In genomic region chr4:23888421-23889319, GRCh38 we compare ENCODE assay signal across 9 cellular contexts. TPM values are rescaled to one million over a fixed set of nuclear protein-coding genes. Genes with fewer than 3 reads are reported as not detected.
DNase-seq lines count a peak whose midpoint lies in the region; ATAC-seq and TF ChIP-seq lines count a peak whose summit lies in the region.
"Had no signal": no experiment of that assay in that cellular context is flagged by ENCODE, and none has a peak within 500 bp of the region (broad histone marks: within the 10 kb centered on the region; RNA-seq: fewer than 3 reads in every experiment).

No MANE protein-coding gene starts in this region.

- POLR2A ChIA-PET in activated CD4-positive, alpha-beta T cell treated with anti-CD3 and anti-CD28 coated beads, Interleukin-2, amount 10 ng/mL, durations not matched to agents 7 days and 5 days (lab: Charles Lee) = no interaction called here

- H3K27ac ChIP-seq in coronary artery (peak overlapping the region; percentile 71 to 82), lung (ENCODE audit: low read depth in 1 of 2, low read length in 1 of 2) (peak overlapping the region; percentile 83 to 85)

- peaks cover 4 to 6% of the 10 kb centered on the region in 2 donors for H3K4me1 ChIP-seq in lung (ENCODE audit: control insufficient read depth in 2 of 2, insufficient read depth in 2 of 2, low read length in 2 of 2)

- peaks cover 3% of the 10 kb centered on the region for H3K36me3 Mint-ChIP-seq in type B pancreatic cell
- no peaks in the 10 kb centered on the region for H3K36me3 Mint-ChIP-seq in activated CD4-positive, alpha-beta T cell treated with anti-CD3 and anti-CD28 coated beads, Interleukin-2, amount 10 ng/mL, durations not matched to agents 7 days and 5 days (ENCODE audit: low read depth)
- H3K36me3 Mint-ChIP-seq: CD4-positive, CD25-positive, alpha-beta regulatory T cell had no signal

- H3K36me3 ChIP-seq in lung (ENCODE audit: control insufficient read depth in 2 of 2, insufficient read depth in 2 of 2, low read length in 2 of 2) = no peaks in the 10 kb centered on the region

- H3K9me3 Mint-ChIP-seq in type B pancreatic cell = no peaks in the 10 kb centered on the region
- no peaks in the 10 kb centered on the region for H3K9me3 Mint-ChIP-seq in activated CD4-positive, alpha-beta T cell treated with anti-CD3 and anti-CD28 coated beads, Interleukin-2, amount 10 ng/mL, durations not matched to agents 7 days and 5 days

- CTCF ChIA-PET in activated CD4-positive, alpha-beta T cell treated with anti-CD3 and anti-CD28 coated beads, Interleukin-2, amount 10 ng/mL, durations not matched to agents 7 days and 5 days (lab: Charles Lee) = no interaction called here

- H3K27ac Mint-ChIP-seq in type B pancreatic cell = peak overlapping the region; percentile 94
- H3K27ac Mint-ChIP-seq in activated CD4-positive, alpha-beta T cell treated with anti-CD3 and anti-CD28 coated beads, Interleukin-2, amount 10 ng/mL, durations not matched to agents 7 days and 5 days = no peak overlapping the region
- H3K27ac Mint-ChIP-seq: CD4-positive, CD25-positive, alpha-beta regulatory T cell had no signal

- no peak for TF ChIP-seq CTCF in coronary artery (IDR thresholded peaks at IDR 0.05)
- TF ChIP-seq CTCF in lung (IDR thresholded peaks at IDR 0.05; ENCODE audit: control extremely low read depth, extremely low read depth) = no peak
- no peak for TF ChIP-seq CTCF in type B pancreatic cell (conservative IDR thresholded peaks at IDR 0.05)

- ATAC-seq in lung (ENCODE audit: insufficient read depth, low FRiP score) (peak; percentile 32), GM21515 (IDR thresholded peaks at IDR 0.05; ENCODE audit: unreplicated experiment) (no peak)

- peak overlapping the region; percentile 99 for H3K4me3 Mint-ChIP-seq in type B pancreatic cell
- H3K4me3 Mint-ChIP-seq in activated CD4-positive, alpha-beta T cell treated with anti-CD3 and anti-CD28 coated beads, Interleukin-2, amount 10 ng/mL, durations not matched to agents 7 days and 5 days = no peak overlapping the region

- peak overlapping the region; percentile 75 for H3K4me3 ChIP-seq in coronary artery
- H3K4me3 ChIP-seq in lung = peak overlapping the region; percentile 55

- DNase-seq in NCI-H2107 treated with DMSO at 0.1 percent for 48 hours (lab: John Stamatoyannopoulos, UW; ENCODE audit: unreplicated experiment) (peak; percentile 5), NCI-H2107 (lab: John Stamatoyannopoulos, UW) (no peak), coronary artery (ENCODE audit: low spot score) (no peak), lung (ENCODE audit: low spot score) (peak; percentile 30), type B pancreatic cell (ENCODE audit: extremely low spot score, unreplicated experiment) (no peak), RPMI8226 (no peak)
- no peak for DNase-seq in activated CD4-positive, alpha-beta T cell treated with anti-CD3 and anti-CD28 coated beads, Interleukin-2, amount 10 ng/mL, durations not matched to agents 7 days and 5 days
- DNase-seq: CD4-positive, CD25-positive, alpha-beta regulatory T cell had no signal

- H3K27me3 ChIP-seq in lung (ENCODE audit: control insufficient read depth, insufficient read depth) = no peaks in the 10 kb centered on the region

- H3K9me3 ChIP-seq in lung (ENCODE audit: control insufficient read depth in 2 of 2, insufficient read depth in 1 of 2, low read length in 1 of 2) = no peaks in the 10 kb centered on the region

- 10 to 20% methylated on average over 25 of the region's 25 CpGs for WGBS in lung, 2 donors

- H3K4me1 Mint-ChIP-seq in type B pancreatic cell (ENCODE audit: unreplicated experiment) = peaks cover 42% of the 10 kb centered on the region
- no peaks in the 10 kb centered on the region for H3K4me1 Mint-ChIP-seq in activated CD4-positive, alpha-beta T cell treated with anti-CD3 and anti-CD28 coated beads, Interleukin-2, amount 10 ng/mL, durations not matched to agents 7 days and 5 days

- H3K27me3 Mint-ChIP-seq in type B pancreatic cell = no peaks in the 10 kb centered on the region
- H3K27me3 Mint-ChIP-seq in activated CD4-positive, alpha-beta T cell treated with anti-CD3 and anti-CD28 coated beads, Interleukin-2, amount 10 ng/mL, durations not matched to agents 7 days and 5 days = peaks cover 19% of the 10 kb centered on the region
- H3K27me3 Mint-ChIP-seq: CD4-positive, CD25-positive, alpha-beta regulatory T cell had no signal

RNA-seq across cellular contexts. Expression of gene PPARGC1A, which starts 1.2 kb away (rescaled TPM):
- total RNA-seq in lung = 10 to 100 TPM in 1 of 2 donors, 1 to 10 TPM in 1; 8.6 to 17.9 TPM
- polyA plus RNA-seq in lung = 1 to 10 TPM; 1.1 to 1.6 TPM
- 39.4 and 93.3 TPM in 2 replicates for total RNA-seq in type B pancreatic cell (ENCODE audit: low replicate concordance)
- total RNA-seq in activated CD4-positive, alpha-beta T cell treated with anti-CD3 and anti-CD28 coated beads, Interleukin-2, amount 10 ng/mL, durations not matched to agents 7 days and 5 days = not detected
- total RNA-seq: CD4-positive, CD25-positive, alpha-beta regulatory T cell had no signal
- polyA plus RNA-seq: CD4-positive, CD25-positive, alpha-beta regulatory T cell had no signal

Comparison
In these comparisons a context has a peak if more than half of its experiments do, and no peak if none do; other contexts are left out.
1. DNase-seq: peak in NCI-H2107 treated with DMSO at 0.1 percent for 48 hours (single experiment) and lung (single experiment); none in NCI-H2107 (single experiment), coronary artery (single experiment), type B pancreatic cell (single experiment), activated CD4-positive, alpha-beta T cell treated with anti-CD3 and anti-CD28 coated beads, Interleukin-2, amount 10 ng/mL, durations not matched to agents 7 days and 5 days (single experiment) and RPMI8226 (single experiment).
2. RNA of gene PPARGC1A, which starts 1.2 kb away (total RNA-seq): 39.4 to 93.3 TPM in type B pancreatic cell and 8.6 to 17.9 TPM in lung; not detected in activated CD4-positive, alpha-beta T cell treated with anti-CD3 and anti-CD28 coated beads, Interleukin-2, amount 10 ng/mL, durations not matched to agents 7 days and 5 days; every median in the first group is over 4 times any median in the second.